Comparison of ENCODE assay signal across 12 cellular contexts in the genomic region with DNA sequence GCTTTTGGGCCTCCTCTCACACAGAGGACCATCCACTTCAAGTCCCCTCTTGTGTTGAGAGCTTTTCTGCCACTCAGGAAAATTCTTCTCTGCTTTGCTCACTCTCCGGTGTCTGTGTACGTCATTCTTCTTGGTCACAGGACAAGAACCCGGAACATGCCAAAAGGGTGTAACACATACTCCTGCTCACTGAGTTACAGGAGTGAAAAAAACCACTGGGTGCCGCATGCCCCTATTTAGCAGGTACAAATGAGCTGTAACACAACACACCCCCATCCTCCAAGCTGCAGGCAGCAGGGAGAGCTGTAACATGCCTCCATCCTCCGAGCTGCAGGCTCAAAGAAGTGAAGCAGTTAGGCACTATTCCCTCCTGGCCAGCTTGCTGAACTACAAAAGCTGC. TPM values are rescaled to one million over a fixed set of nuclear protein-coding genes. Genes with fewer than 3 reads are reported as not detected.
A peak's percentile ranks its signal among the peaks of the same experiment; 100 is the strongest.
DNase-seq lines count a peak whose midpoint lies in the region; ATAC-seq, FAIRE-seq and TF ChIP-seq lines count a peak whose summit lies in the region.
"Had no signal": no experiment of that assay in that cellular context is flagged by ENCODE, and none has a peak within 500 bp of the region (broad histone marks: within the 10 kb centered on the region; RNA-seq: fewer than 3 reads in every experiment).

No MANE protein-coding gene starts in this region.

- DNase-seq in RCC 7860 (ENCODE audit: low spot score) (peak; percentile 82), endodermal cell (peak; percentile 70), kidney tubule cell (ENCODE audit: low spot score) (peak; percentile 97), thyroid gland (peak; percentile 73 to 75), uterus (no peak), NCI-H1092 treated with DMSO at 0.1 percent for 48 hours (lab: John Stamatoyannopoulos, UW) (no peak), NCI-H2081 treated with DMSO at 0.1 percent for 48 hours (lab: John Stamatoyannopoulos, UW) (no peak)
- DNase-seq: central memory CD4-positive, alpha-beta T cell; T-helper 17 cell had no signal

- H3K27me3 Mint-ChIP-seq in endodermal cell (ENCODE audit: insufficient read depth), result no peaks in the 10 kb centered on the region

- H3K27ac Mint-ChIP-seq in endodermal cell, result no peak overlapping the region
- H3K27ac Mint-ChIP-seq: T-helper 17 cell had no signal

- no peak for ATAC-seq in GM19463 (IDR thresholded peaks at IDR 0.05; ENCODE audit: unreplicated experiment)
- ATAC-seq: T-helper 17 cell had no signal

- TF ChIP-seq CTCF in endodermal cell (conservative IDR thresholded peaks at IDR 0.05) (no peak), thyroid gland (IDR thresholded peaks at IDR 0.05) (peak in 1 of 6 experiments; percentile 9), uterus (IDR thresholded peaks at IDR 0.05) (no peak)

- 80 to 89% methylated on average over 3 to 5 of the region's 5 CpGs for WGBS in endodermal cell (ENCODE audit: insufficient coverage in 1 of 2, insufficient read length in 1 of 2), 2 experiments
- WGBS in thyroid gland, 2 donors, result 24 to 30% methylated on average over 5 of the region's 5 CpGs

- no peaks in the 10 kb centered on the region for H3K36me3 Mint-ChIP-seq in endodermal cell (ENCODE audit: low read depth)

- H3K9me3 ChIP-seq in endodermal cell (ENCODE audit: control insufficient read depth, low read length) (no peaks in the 10 kb centered on the region), thyroid gland (no peaks in the 10 kb centered on the region), uterus (no peaks in the 10 kb centered on the region)
- H3K9me3 ChIP-seq: neutrophil had no signal

- no peak overlapping the region for H3K4me3 Mint-ChIP-seq in endodermal cell
- H3K4me3 Mint-ChIP-seq: T-helper 17 cell had no signal

- TF ChIP-seq POLR2A in thyroid gland (IDR thresholded peaks at IDR 0.05), result peak in 1 of 2 donors; percentile 43
- TF ChIP-seq POLR2A in uterus (IDR thresholded peaks at IDR 0.05), result no peak

- H3K27me3 ChIP-seq in endodermal cell (ENCODE audit: control insufficient read depth, insufficient read depth, low read length, poor library complexity, severe bottlenecking) (no peaks in the 10 kb centered on the region), thyroid gland (no peaks in the 10 kb centered on the region), uterus (no peaks in the 10 kb centered on the region)
- H3K27me3 ChIP-seq: neutrophil had no signal

- H3K9ac ChIP-seq in endodermal cell (ENCODE audit: extremely low read depth, low read length, poor library complexity, severe bottlenecking), result no peak overlapping the region

- peaks cover 6% of the 10 kb centered on the region for H3K4me1 Mint-ChIP-seq in endodermal cell
- H3K4me1 Mint-ChIP-seq: T-helper 17 cell had no signal

- no peaks in the 10 kb centered on the region for H3K4me1 ChIP-seq in endodermal cell (ENCODE audit: control insufficient read depth, insufficient read depth, low read length)
- peaks cover 10 to 47% of the 10 kb centered on the region in 2 donors for H3K4me1 ChIP-seq in thyroid gland
- H3K4me1 ChIP-seq in uterus, result no peaks in the 10 kb centered on the region

- FAIRE-seq in RCC 7860 (lab: Jason Lieb, UNC), result peak; percentile 18
- FAIRE-seq: H54 had no signal

- intact Hi-C loops in thyroid gland (cut with DNase I), result no loop called here
- intact Hi-C loops in uterus (cut with DNase I; ENCODE audit: low total_unique reads), result no loop called here

- H3K36me3 ChIP-seq in endodermal cell (ENCODE audit: control insufficient read depth, insufficient read depth, low read length) (no peaks in the 10 kb centered on the region), thyroid gland (no peaks in the 10 kb centered on the region), uterus (no peaks in the 10 kb centered on the region)
- H3K36me3 ChIP-seq: neutrophil had no signal

- no peaks in the 10 kb centered on the region for H3K9me3 Mint-ChIP-seq in endodermal cell

- H3K27ac ChIP-seq in endodermal cell (ENCODE audit: low read depth, low read length), result no peak overlapping the region
- H3K27ac ChIP-seq in thyroid gland, result peak overlapping the region; percentile 58 to 90 (median 82)
- no peak overlapping the region for H3K27ac ChIP-seq in uterus
- H3K27ac ChIP-seq: neutrophil had no signal

- H3K4me3 ChIP-seq in endodermal cell (ENCODE audit: low read length) (no peak overlapping the region), thyroid gland (replicated peaks in 1 of 3) (no peak overlapping the region), uterus (no peak overlapping the region)

RNA-seq across cellular contexts. Expression of gene CXCL2, which starts 13.0 kb away (rescaled TPM):
- total RNA-seq in endodermal cell (1 to 10 TPM in 1 of 2 donors, under 1 TPM in 1; 0.44 to 1.5 TPM), thyroid gland (1 to 10 TPM; 2.0 to 3.8 (median 2.5) TPM), uterus (10 to 100 TPM in 2 of 4 donors, 1 to 10 TPM in 1, not detected in 1; 1.4 to 43.8 (median 12.3) TPM)
- 0.78 TPM for polyA plus RNA-seq in endodermal cell (2013, experiment 1 of 2)
- 0.58 TPM for polyA plus RNA-seq in endodermal cell (2013, experiment 2 of 2)

RNA-seq across cellular contexts. Expression of gene MTHFD2L, which starts 45.9 kb away (rescaled TPM):
- total RNA-seq in endodermal cell (10 to 100 TPM; 10.4 to 11.5 TPM), thyroid gland (10 to 100 TPM; 22.3 to 30.8 (median 27.0) TPM), uterus (10 to 100 TPM in 2 of 4 donors, 1 to 10 TPM in 2; 2.4 to 32.5 (median 12.9) TPM)
- polyA plus RNA-seq in endodermal cell (2013, experiment 1 of 2), result 11.6 TPM
- polyA plus RNA-seq in endodermal cell (2013, experiment 2 of 2), result 13.1 TPM

Comparison
In these comparisons a context has a peak if more than half of its experiments do, and no peak if none do; other contexts are left out.
1. DNase-seq: peak in RCC 7860 (single experiment), endodermal cell (single experiment), kidney tubule cell (single experiment) and thyroid gland (2 of 2); none in uterus (0 of 2), NCI-H1092 treated with DMSO at 0.1 percent for 48 hours (single experiment) and NCI-H2081 treated with DMSO at 0.1 percent for 48 hours (single experiment).
2. H3K27ac ChIP-seq: peak in thyroid gland (3 of 3); none in endodermal cell (single experiment) and uterus (0 of 2).